In the genomic region with DNA sequence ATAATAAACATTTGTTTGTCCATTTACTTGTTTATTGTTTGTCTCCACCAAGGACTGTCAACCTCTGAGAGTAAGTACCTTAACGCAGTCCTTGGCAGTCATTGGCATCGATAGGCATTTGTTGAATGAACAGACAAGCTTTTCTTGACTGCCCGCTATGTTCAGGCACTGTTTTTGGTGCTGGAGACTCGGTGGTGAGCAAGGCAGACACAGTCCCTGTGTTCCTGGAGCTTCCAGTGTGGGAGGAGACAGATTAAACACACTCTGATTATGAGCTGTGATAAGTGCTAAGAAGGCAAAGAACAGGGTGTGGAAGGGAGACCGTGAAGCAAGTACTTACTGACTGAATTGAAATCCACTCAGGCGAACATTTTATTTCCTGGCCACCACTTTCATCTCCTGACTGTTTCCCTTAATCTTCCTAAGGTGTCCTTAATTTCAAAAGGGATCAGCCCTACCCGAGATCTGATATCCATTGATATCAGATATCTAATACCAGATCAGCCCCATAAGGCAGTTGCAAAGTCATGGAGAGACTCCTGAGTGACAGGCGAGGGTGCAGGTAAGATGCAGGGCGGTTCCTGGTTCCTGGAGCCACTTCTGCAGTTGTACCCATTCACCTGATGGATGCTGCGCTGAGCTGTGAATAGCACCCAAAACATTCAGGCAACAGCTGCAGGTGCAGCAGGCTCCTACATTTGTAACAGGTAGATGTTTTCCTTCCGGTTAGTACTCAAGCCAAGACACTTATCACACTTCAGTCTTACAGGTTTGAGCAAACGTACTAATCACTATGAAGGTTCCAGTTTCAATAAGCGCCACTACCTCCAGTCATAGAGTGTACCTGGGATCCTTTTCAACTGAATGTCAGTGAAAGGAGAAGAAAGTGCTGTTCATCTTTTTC, we compare ENCODE assay signal across 8 cellular contexts. TPM values are rescaled to one million over a fixed set of nuclear protein-coding genes. Genes with fewer than 3 reads are reported as not detected.
DNase-seq lines count a peak whose midpoint lies in the region; ATAC-seq and TF ChIP-seq lines count a peak whose summit lies in the region.

No MANE protein-coding gene starts in this region.

- ATAC-seq in GM19395 (IDR thresholded peaks at IDR 0.05; ENCODE audit: unreplicated experiment): peak; percentile 46

- peaks cover 33% of the 10 kb centered on the region for H3K4me1 Mint-ChIP-seq in T-helper 1 cell treated with Interleukin-12 subunit alpha and Interleukin-12 subunit beta and Interleukin-4 antibody, amounts not matched to agents 30 μg/mL and 1 μg/mL, for 36 hours (ENCODE audit: low read depth)
- peaks cover 24% of the 10 kb centered on the region for H3K4me1 Mint-ChIP-seq in endothelial cell (ENCODE audit: unreplicated experiment)
- peaks cover 35% of the 10 kb centered on the region for H3K4me1 Mint-ChIP-seq in osteocyte (ENCODE audit: unreplicated experiment)

- TF ChIP-seq CTCF in endothelial cell (IDR thresholded peaks at IDR 0.05; ENCODE audit: unreplicated experiment): no peak
- no peak for TF ChIP-seq CTCF in osteocyte (IDR thresholded peaks at IDR 0.05)

- DNase-seq in AG20443 (ENCODE audit: low spot score) (peak; percentile 23), endothelial cell (ENCODE audit: low spot score) (no peak), osteocyte (ENCODE audit: extremely low spot score, unreplicated experiment) (no peak), NCI-H446 treated with DMSO at 0.1 percent for 48 hours (lab: John Stamatoyannopoulos, UW) (no peak), NK-92 (lab: John Stamatoyannopoulos, UW; ENCODE audit: unreplicated experiment) (no peak), HK-2 (ENCODE audit: unreplicated experiment) (no peak)

- peak overlapping the region; percentile 79 for H3K27ac Mint-ChIP-seq in T-helper 1 cell treated with Interleukin-12 subunit alpha and Interleukin-12 subunit beta and Interleukin-4 antibody, amounts not matched to agents 30 μg/mL and 1 μg/mL, for 36 hours
- no peak overlapping the region for H3K27ac Mint-ChIP-seq in endothelial cell (ENCODE audit: unreplicated experiment)
- no peak overlapping the region for H3K27ac Mint-ChIP-seq in osteocyte (ENCODE audit: unreplicated experiment)

- H3K9me3 Mint-ChIP-seq in T-helper 1 cell treated with Interleukin-12 subunit alpha and Interleukin-12 subunit beta and Interleukin-4 antibody, amounts not matched to agents 30 μg/mL and 1 μg/mL, for 36 hours: no peaks in the 10 kb centered on the region
- no peaks in the 10 kb centered on the region for H3K9me3 Mint-ChIP-seq in endothelial cell (ENCODE audit: unreplicated experiment)
- H3K9me3 Mint-ChIP-seq in osteocyte (ENCODE audit: unreplicated experiment): no peaks in the 10 kb centered on the region

- H3K27me3 Mint-ChIP-seq in T-helper 1 cell treated with Interleukin-12 subunit alpha and Interleukin-12 subunit beta and Interleukin-4 antibody, amounts not matched to agents 30 μg/mL and 1 μg/mL, for 36 hours (ENCODE audit: low read depth): no peaks in the 10 kb centered on the region
- peaks cover 10% of the 10 kb centered on the region for H3K27me3 Mint-ChIP-seq in endothelial cell (ENCODE audit: unreplicated experiment)
- no peaks in the 10 kb centered on the region for H3K27me3 Mint-ChIP-seq in osteocyte (ENCODE audit: unreplicated experiment)

- H3K4me3 Mint-ChIP-seq in T-helper 1 cell treated with Interleukin-12 subunit alpha and Interleukin-12 subunit beta and Interleukin-4 antibody, amounts not matched to agents 30 μg/mL and 1 μg/mL, for 36 hours: peak overlapping the region; percentile 88
- peak overlapping the region; percentile 100 for H3K4me3 Mint-ChIP-seq in endothelial cell (ENCODE audit: unreplicated experiment)
- H3K4me3 Mint-ChIP-seq in osteocyte (ENCODE audit: unreplicated experiment): peak overlapping the region; percentile 87

- peaks cover 4% of the 10 kb centered on the region for H3K36me3 Mint-ChIP-seq in T-helper 1 cell treated with Interleukin-12 subunit alpha and Interleukin-12 subunit beta and Interleukin-4 antibody, amounts not matched to agents 30 μg/mL and 1 μg/mL, for 36 hours (ENCODE audit: low read depth)
- H3K36me3 Mint-ChIP-seq in endothelial cell (ENCODE audit: low read depth, unreplicated experiment) (peaks cover 13% of the 10 kb centered on the region), osteocyte (ENCODE audit: unreplicated experiment) (no peaks in the 10 kb centered on the region)

RNA-seq across cellular contexts. Expression of a gene that starts 1.5 kb away (rescaled TPM):
- 52.4 TPM for total RNA-seq in endothelial cell (ENCODE audit: unreplicated experiment)
- 31.8 and 33.9 TPM in 2 replicates for total RNA-seq in osteocyte

RNA-seq across cellular contexts. Expression of a gene that starts 42.7 kb away (rescaled TPM):
- total RNA-seq in endothelial cell (ENCODE audit: unreplicated experiment) (11.3 TPM), osteocyte (12.8 and 13.7 TPM in 2 replicates)

RNA-seq across cellular contexts. Expression of a gene that starts 48.5 kb away (rescaled TPM):
- total RNA-seq in endothelial cell (ENCODE audit: unreplicated experiment) (1.2 TPM), osteocyte (0.16 and 0.29 TPM in 2 replicates)
